Comparison of ENCODE assay signal across 12 cellular contexts in genomic region chr1:225447001-225447615, GRCh38. TPM values are rescaled to one million over a fixed set of nuclear protein-coding genes. Genes with fewer than 3 reads are reported as not detected.
DNase-seq lines count a peak whose midpoint lies in the region; ATAC-seq and TF ChIP-seq lines count a peak whose summit lies in the region.
"Had no signal": no experiment of that assay in that cellular context is flagged by ENCODE, and none has a peak within 500 bp of the region (broad histone marks: within the 10 kb centered on the region; RNA-seq: fewer than 3 reads in every experiment).

No MANE protein-coding gene starts in this region.

- CTCF ChIA-PET in Calu3 (lab: Charles Lee): interaction anchor here (0.6 to 2.4 kb wide), 3 partner anchors 8 to 429 kb away, joined by 4 to 9 read pairs (median 7); no protein-coding TSS in a partner anchor
- CTCF ChIA-PET in activated CD4-positive, alpha-beta memory T cell treated with anti-CD3 and anti-CD28 coated beads for 36 hours (lab: Charles Lee): no interaction called here

- H3K27ac ChIP-seq in layer of hippocampus (ENCODE audit: low read depth, low read length) (peak overlapping the region; percentile 86), gastrocnemius medialis (peak overlapping the region; percentile 32 to 80 (median 73))
- H3K27ac ChIP-seq: C4-2B, SK-N-MC had no signal

- intact Hi-C loops in Calu3 (cut with micrococcal nuclease; ENCODE audit: unreplicated experiment): no loop called here
- intact Hi-C loops in activated CD4-positive, alpha-beta memory T cell treated with anti-CD3 and anti-CD28 coated beads for 36 hours (cut with micrococcal nuclease): loop anchor here (10.0 kb wide), 1 partner anchor 1612 kb away; no protein-coding TSS in a partner anchor
- intact Hi-C loops in gastrocnemius medialis (cut with DNase I; ENCODE audit: low total_unique reads): no loop called here

- TF ChIP-seq CTCF in Calu3 (IDR thresholded peaks at IDR 0.05; ENCODE audit: unreplicated experiment) (no peak), gastrocnemius medialis (IDR thresholded peaks at IDR 0.05 in 4 of 5, conservative IDR thresholded peaks at IDR 0.05 in 1 of 5) (no peak)

- peaks cover 59% of the 10 kb centered on the region for H3K36me3 Mint-ChIP-seq in Calu3 (ENCODE audit: insufficient read depth, unreplicated experiment)
- H3K36me3 Mint-ChIP-seq in activated CD4-positive, alpha-beta memory T cell treated with anti-CD3 and anti-CD28 coated beads for 36 hours: no peaks in the 10 kb centered on the region

- no peaks in the 10 kb centered on the region for H3K9me3 ChIP-seq in gastrocnemius medialis

- H3K4me3 ChIP-seq in gastrocnemius medialis: no peak overlapping the region
- H3K4me3 ChIP-seq: SK-N-MC had no signal

- in situ Hi-C loops in gastrocnemius medialis (cut with MboI; ENCODE audit: low sequenced_read_pairs in 4 of 4): no loop called here

- no peak for ATAC-seq in gastrocnemius medialis
- ATAC-seq: activated CD8-positive, alpha-beta T cell treated with anti-CD3 and anti-CD28 coated beads for 36 hours had no signal

- no TSS peak for BruUV-seq in Calu3 (replicated peaks; lab: Mats Ljungman, UMichigan)

- peak overlapping the region; percentile 92 for H3K27ac Mint-ChIP-seq in Calu3 (ENCODE audit: unreplicated experiment)
- H3K27ac Mint-ChIP-seq in activated CD4-positive, alpha-beta memory T cell treated with anti-CD3 and anti-CD28 coated beads for 36 hours: peak overlapping the region; percentile 93

- H3K4me3 Mint-ChIP-seq in Calu3 (ENCODE audit: low read depth, unreplicated experiment): no peak overlapping the region
- H3K4me3 Mint-ChIP-seq in activated CD4-positive, alpha-beta memory T cell treated with anti-CD3 and anti-CD28 coated beads for 36 hours: no peak overlapping the region
- H3K4me3 Mint-ChIP-seq: activated CD8-positive, alpha-beta T cell treated with anti-CD3 and anti-CD28 coated beads for 36 hours had no signal

- no peaks in the 10 kb centered on the region for H3K36me3 ChIP-seq in gastrocnemius medialis

- no peak for TF ChIP-seq POLR2A in gastrocnemius medialis (IDR thresholded peaks at IDR 0.05)

- H3K27me3 ChIP-seq in layer of hippocampus (ENCODE audit: control insufficient read depth, insufficient read depth, low read length) (no peaks in the 10 kb centered on the region), gastrocnemius medialis (peaks cover 4 to 7% (median 7%) of the 10 kb centered on the region in 3 donors)

- DNase-seq in Calu3 (no peak), gastrocnemius medialis (no peak), amniotic stem cell (lab: John Stamatoyannopoulos, UW) (no peak), NAMALWA (ENCODE audit: low spot score) (no peak), MV-4-11 (lab: John Stamatoyannopoulos, UW) (no peak), germinal center (ENCODE audit: low spot score) (no peak)
- DNase-seq in activated CD4-positive, alpha-beta memory T cell treated with anti-CD3 and anti-CD28 coated beads for 36 hours: peak; percentile 8
- DNase-seq: activated CD8-positive, alpha-beta T cell treated with anti-CD3 and anti-CD28 coated beads for 36 hours; stimulated activated CD4-positive, alpha-beta T cell treated with anti-CD3 and anti-CD28 coated beads, Interleukin-4, amount 100 ng/mL, for 1 hour had no signal

- peaks cover 89% of the 10 kb centered on the region for H3K4me1 Mint-ChIP-seq in Calu3 (ENCODE audit: low read depth, unreplicated experiment)
- peaks cover 54% of the 10 kb centered on the region for H3K4me1 Mint-ChIP-seq in activated CD4-positive, alpha-beta memory T cell treated with anti-CD3 and anti-CD28 coated beads for 36 hours (ENCODE audit: low read depth)

- POLR2A ChIA-PET in activated CD4-positive, alpha-beta memory T cell treated with anti-CD3 and anti-CD28 coated beads for 36 hours (lab: Charles Lee): interaction anchor here (3.0 kb wide), 1 partner anchor 22 kb away, joined by 23 read pairs; no protein-coding TSS in a partner anchor

- no peaks in the 10 kb centered on the region for H3K9me3 Mint-ChIP-seq in Calu3 (ENCODE audit: low read depth, unreplicated experiment)
- no peaks in the 10 kb centered on the region for H3K9me3 Mint-ChIP-seq in activated CD4-positive, alpha-beta memory T cell treated with anti-CD3 and anti-CD28 coated beads for 36 hours
- H3K9me3 Mint-ChIP-seq: activated CD8-positive, alpha-beta T cell treated with anti-CD3 and anti-CD28 coated beads for 36 hours had no signal

- H3K4me1 ChIP-seq in gastrocnemius medialis: peaks cover 19 to 34% of the 10 kb centered on the region in 2 donors

- H3K27me3 Mint-ChIP-seq in Calu3 (ENCODE audit: unreplicated experiment): no peaks in the 10 kb centered on the region
- no peaks in the 10 kb centered on the region for H3K27me3 Mint-ChIP-seq in activated CD4-positive, alpha-beta memory T cell treated with anti-CD3 and anti-CD28 coated beads for 36 hours
- H3K27me3 Mint-ChIP-seq: activated CD8-positive, alpha-beta T cell treated with anti-CD3 and anti-CD28 coated beads for 36 hours had no signal

RNA-seq across cellular contexts. Expression of gene LBR, which starts 19.3 kb away (rescaled TPM):
- total RNA-seq in Calu3 (2022): 172 and 183 TPM in 2 replicates
- 100 to 1,000 TPM; 146 to 148 TPM for total RNA-seq in activated CD4-positive, alpha-beta memory T cell treated with anti-CD3 and anti-CD28 coated beads for 36 hours
- total RNA-seq in gastrocnemius medialis: 10 to 100 TPM; 16.5 to 19.8 (median 18.5) TPM
